ENCODE assay signal across 8 cellular contexts in the genomic region with DNA sequence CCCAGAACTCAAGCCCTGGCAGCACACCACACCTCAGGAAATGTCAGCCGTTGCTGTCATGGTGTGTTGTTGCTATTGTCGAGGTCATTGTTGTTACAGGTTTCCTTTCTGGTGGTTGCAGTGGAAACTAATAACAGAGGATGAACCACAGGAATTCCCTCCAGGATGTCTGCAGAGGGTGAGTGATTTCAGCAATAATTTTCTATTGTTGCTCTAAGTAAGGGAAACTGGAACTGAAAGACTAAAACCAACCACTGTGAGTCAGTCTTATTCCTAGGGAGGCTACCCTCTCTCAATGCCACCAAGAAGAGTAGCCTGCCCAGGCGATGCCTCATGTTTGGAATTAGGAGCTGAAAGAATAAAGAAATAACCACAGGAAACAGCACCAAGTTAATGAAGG.
DNase-seq lines count a peak whose midpoint lies in the region; ATAC-seq and TF ChIP-seq lines count a peak whose summit lies in the region.
"Not testable (repeated sequence)": the region's sequence is repeated elsewhere in the genome, so short reads cannot be mapped to it uniquely, and the experiment has no call there.

No MANE protein-coding gene starts in this region.

- H3K27ac ChIP-seq in BLaER1, GM23248: not testable (repeated sequence)
- H3K27ac ChIP-seq in brain microvascular endothelial cell: peak overlapping the region; percentile 49

- H3K79me2 ChIP-seq in GM23248 (ENCODE audit: insufficient read depth): not testable (repeated sequence)

- peak; percentile 50 for DNase-seq in GM23248
- peak; percentile 50 for DNase-seq in LHCN-M2 (ENCODE audit: low read depth)
- DNase-seq in SW480 (ENCODE audit: low spot score): peak; percentile 36
- peak; percentile 82 for DNase-seq in brain microvascular endothelial cell
- DNase-seq in fibroblast of pulmonary artery (ENCODE audit: low read depth): peak; percentile 73
- DNase-seq in lung microvascular endothelial cell (ENCODE audit: low read depth in 2 of 2): peak; percentile 85 to 93
- DNase-seq in stimulated activated naive B cell treated with anti-CD40 and anti-IgM and Interleukin-4, amounts not matched to agents 10 μg/mL and 1 μg/mL and 100 μg/mL, for 72 hours: not testable (repeated sequence)

- not testable (repeated sequence) for H3F3A ChIP-seq in GM23248 (ENCODE audit: insufficient read depth)

- H3K4me1 ChIP-seq in BLaER1: peaks cover 12% of the 10 kb centered on the region
- not testable (repeated sequence) for H3K4me1 ChIP-seq in GM23248 (ENCODE audit: insufficient read depth)

- WGBS in GM23248 (ENCODE audit: low coverage in 1 of 2, low lambda C conversion rate in 2 of 2, missing lambda C conversion rate in 2 of 2), 2 experiments: 23 to 29% methylated on average over 3 of the region's 3 CpGs

- not testable (repeated sequence) for H2AFZ ChIP-seq in GM23248

- H3K27me3 ChIP-seq in BLaER1; GM23248 (replicated peaks; ENCODE audit: insufficient read depth); brain microvascular endothelial cell (replicated peaks): not testable (repeated sequence)

- H3K36me3 ChIP-seq in BLaER1; GM23248 (ENCODE audit: low read depth); brain microvascular endothelial cell (replicated peaks): not testable (repeated sequence)

- H3K9me3 ChIP-seq in BLaER1: peaks cover 15% of the 10 kb centered on the region
- H3K9me3 ChIP-seq in GM23248 (ENCODE audit: low read depth): not testable (repeated sequence)

- not testable (repeated sequence) for H3K9me3 Mint-ChIP-seq in stimulated activated naive B cell treated with anti-CD40 and anti-IgM and Interleukin-4, amounts not matched to agents 10 μg/mL and 1 μg/mL and 100 μg/mL, for 72 hours

- in situ Hi-C loops in GM23248 (cut with MboI); brain microvascular endothelial cell (cut with HindIII; ENCODE audit: low pct_ligation_motif_present, low sequenced_read_pairs): not testable (repeated sequence)

- peak overlapping the region; percentile 61 for H3K4me2 ChIP-seq in BLaER1
- H3K4me2 ChIP-seq in GM23248 (ENCODE audit: unreplicated experiment): not testable (repeated sequence)

- not testable (repeated sequence) for H3K4me3 Mint-ChIP-seq in stimulated activated naive B cell treated with anti-CD40 and anti-IgM and Interleukin-4, amounts not matched to agents 10 μg/mL and 1 μg/mL and 100 μg/mL, for 72 hours

- not testable (repeated sequence) for H3K9ac ChIP-seq in BLaER1, GM23248

- H3K27ac Mint-ChIP-seq in stimulated activated naive B cell treated with anti-CD40 and anti-IgM and Interleukin-4, amounts not matched to agents 10 μg/mL and 1 μg/mL and 100 μg/mL, for 72 hours: not testable (repeated sequence)

- H3K4me3 ChIP-seq in BLaER1; GM23248; brain microvascular endothelial cell (ENCODE audit: low read depth, low read length); fibroblast of pulmonary artery (replicated peaks; ENCODE audit: low read depth, low read length): not testable (repeated sequence)

- H4K20me1 ChIP-seq in BLaER1; GM23248 (ENCODE audit: insufficient read depth): not testable (repeated sequence)

- H3K4me1 Mint-ChIP-seq in stimulated activated naive B cell treated with anti-CD40 and anti-IgM and Interleukin-4, amounts not matched to agents 10 μg/mL and 1 μg/mL and 100 μg/mL, for 72 hours: not testable (repeated sequence)

- peak; percentile 58 to 69 for ATAC-seq in stimulated activated naive B cell treated with anti-CD40 and anti-IgM and Interleukin-4, amounts not matched to agents 10 μg/mL and 1 μg/mL and 100 μg/mL, for 72 hours (replicated peaks)

- TF ChIP-seq CTCF in brain microvascular endothelial cell (IDR thresholded peaks at IDR 0.05; ENCODE audit: low read depth, low read length, missing control alignments); fibroblast of pulmonary artery (IDR thresholded peaks at IDR 0.05; ENCODE audit: low read length, missing control alignments): not testable (repeated sequence)

- not testable (repeated sequence) for H3K27me3 Mint-ChIP-seq in stimulated activated naive B cell treated with anti-CD40 and anti-IgM and Interleukin-4, amounts not matched to agents 10 μg/mL and 1 μg/mL and 100 μg/mL, for 72 hours

- H3K9me2 ChIP-seq in GM23248 (ENCODE audit: insufficient read depth): not testable (repeated sequence)

- H3K36me3 Mint-ChIP-seq in stimulated activated naive B cell treated with anti-CD40 and anti-IgM and Interleukin-4, amounts not matched to agents 10 μg/mL and 1 μg/mL and 100 μg/mL, for 72 hours: not testable (repeated sequence)
